ENCODE assay signal across 16 cellular contexts in genomic region chr12:80504389-80505153, GRCh38.
DNase-seq lines count a peak whose midpoint lies in the region; ATAC-seq and TF ChIP-seq lines count a peak whose summit lies in the region.
"Had no signal": no experiment of that assay in that cellular context is flagged by ENCODE, and none has a peak within 500 bp of the region (broad histone marks: within the 10 kb centered on the region; RNA-seq: fewer than 3 reads in every experiment).

No MANE protein-coding gene starts in this region.

- peaks cover 0 to 18% (median 15%) of the 10 kb centered on the region in 11 experiments; a peak in 10 of 22 replicates for H3K9me3 ChIP-seq in BLaER1 treated with 17β-estradiol and CSF1 and Interleukin-3, amounts not matched to agents 10 nM and 100 nM (replicated peaks in 1 of 11)
- H3K9me3 ChIP-seq in OCI-LY7 (ENCODE audit: low read length) = no peaks in the 10 kb centered on the region

- H3K27me3 Mint-ChIP-seq in activated naive CD4-positive, alpha-beta T cell treated with anti-CD3 and anti-CD28 coated beads for 36 hours (ENCODE audit: low read depth) = no peaks in the 10 kb centered on the region

- H3K9me3 Mint-ChIP-seq in activated naive CD4-positive, alpha-beta T cell treated with anti-CD3 and anti-CD28 coated beads for 36 hours = peaks cover 2% of the 10 kb centered on the region

- H2AFZ ChIP-seq in OCI-LY7 (ENCODE audit: low read length) = no peak overlapping the region
- H2AFZ ChIP-seq: parathyroid adenoma had no signal

- peaks cover 8 to 35% (median 12%) of the 10 kb centered on the region in 10 experiments; a peak in 18 of 20 replicates for H3K4me1 ChIP-seq in BLaER1 treated with 17β-estradiol and CSF1 and Interleukin-3, amounts not matched to agents 10 nM and 100 nM
- peaks cover 4% of the 10 kb centered on the region for H3K4me1 ChIP-seq in OCI-LY7 (ENCODE audit: insufficient read depth, low read length, poor library complexity, severe bottlenecking)
- H3K4me1 ChIP-seq: parathyroid adenoma had no signal

- intact Hi-C loops in OCI-LY7 (cut with micrococcal nuclease; ENCODE audit: unreplicated experiment) = no loop called here
- intact Hi-C loops in activated naive CD4-positive, alpha-beta T cell treated with anti-CD3 and anti-CD28 coated beads for 36 hours (cut with micrococcal nuclease) = no loop called here

- no peaks in the 10 kb centered on the region for H3K9me2 ChIP-seq in OCI-LY7 (ENCODE audit: insufficient read depth, low read length)

- CTCF ChIA-PET in OCI-LY7 (lab: Charles Lee; ENCODE audit: unreplicated experiment) = no interaction called here
- CTCF ChIA-PET in activated naive CD4-positive, alpha-beta T cell treated with anti-CD3 and anti-CD28 coated beads for 36 hours (lab: Charles Lee) = no interaction called here

- H3K27me3 ChIP-seq in BLaER1 treated with 17β-estradiol and CSF1 and Interleukin-3, amounts not matched to agents 10 nM and 100 nM = no peaks in the 10 kb centered on the region

- BruUV-seq in OCI-LY7 (replicated peaks; lab: Mats Ljungman, UMichigan) = no TSS peak

- peak; percentile 91 for ATAC-seq in GM19395 (IDR thresholded peaks at IDR 0.05; ENCODE audit: unreplicated experiment)
- peak; percentile 72 for ATAC-seq in HG03066 (IDR thresholded peaks at IDR 0.05; ENCODE audit: low read depth, unreplicated experiment)
- no peak for ATAC-seq in SK-N-SH treated with all-trans-retinoic acid at 6 μM for 48 hours
- ATAC-seq: activated CD4-positive, CD25-positive, alpha-beta regulatory T cell treated with anti-CD3 and anti-CD28 coated beads, Interleukin-2, amount 50 U/mL, for 24 hours had no signal

- no peak overlapping the region; a peak in 1 of 20 replicates for H3K4me3 ChIP-seq in BLaER1 treated with 17β-estradiol and CSF1 and Interleukin-3, amounts not matched to agents 10 nM and 100 nM
- H3K4me3 ChIP-seq in OCI-LY7 (ENCODE audit: low read depth, low read length, poor library complexity, severe bottlenecking) = no peak overlapping the region
- H3K4me3 ChIP-seq: coronary artery had no signal

- no peaks in the 10 kb centered on the region for H4K20me1 ChIP-seq in BLaER1 treated with 17β-estradiol and CSF1 and Interleukin-3, amounts not matched to agents 10 nM and 100 nM
- no peaks in the 10 kb centered on the region for H4K20me1 ChIP-seq in OCI-LY7 (ENCODE audit: insufficient read depth, low read length)

- peak overlapping the region in 10 of 11 experiments; percentile 6 to 71 (median 46); a peak in 17 of 22 replicates for H3K4me2 ChIP-seq in BLaER1 treated with 17β-estradiol and CSF1 and Interleukin-3, amounts not matched to agents 10 nM and 100 nM
- no peak overlapping the region for H3K4me2 ChIP-seq in OCI-LY7 (ENCODE audit: low read length)

- peak; percentile 18 for DNase-seq in OCI-LY7 (ENCODE audit: low spot score)
- no peak for DNase-seq in erythroblast (lab: John Stamatoyannopoulos, UW)
- no peak for DNase-seq in activated naive CD4-positive, alpha-beta T cell treated with anti-CD3 and anti-CD28 coated beads for 36 hours
- no peak for DNase-seq in NCI-H1417 (lab: John Stamatoyannopoulos, UW)
- DNase-seq: ACHN; mesendoderm; NCI-H187; NK-92 treated with Interleukin-12 subunit alpha and Interleukin-12 subunit beta, amount 100 ng/mL, for 24 hours; SW 1271 had no signal

- peak overlapping the region in 9 of 11 experiments; percentile 37 to 83 (median 71); a peak in 18 of 22 replicates for H3K27ac ChIP-seq in BLaER1 treated with 17β-estradiol and CSF1 and Interleukin-3, amounts not matched to agents 10 nM and 100 nM
- no peak overlapping the region for H3K27ac ChIP-seq in OCI-LY7 (ENCODE audit: low read depth, low read length, poor library complexity, severe bottlenecking)
- H3K27ac ChIP-seq: coronary artery, parathyroid adenoma had no signal

- no peak for TF ChIP-seq POLR2A in erythroblast (IDR thresholded peaks at IDR 0.05; ENCODE audit: low read length)

- no peak overlapping the region for H3K4me3 Mint-ChIP-seq in activated naive CD4-positive, alpha-beta T cell treated with anti-CD3 and anti-CD28 coated beads for 36 hours

- no peaks in the 10 kb centered on the region for H3K79me2 ChIP-seq in OCI-LY7 (ENCODE audit: insufficient read depth, low read depth, low read length)
- H3K79me2 ChIP-seq: parathyroid adenoma had no signal

- no peak overlapping the region for H3K27ac Mint-ChIP-seq in activated naive CD4-positive, alpha-beta T cell treated with anti-CD3 and anti-CD28 coated beads for 36 hours

- TF ChIP-seq CTCF in OCI-LY7 (conservative IDR thresholded peaks at IDR 0.05; ENCODE audit: low read length) = no peak

- no peaks in the 10 kb centered on the region for H3K4me1 Mint-ChIP-seq in activated naive CD4-positive, alpha-beta T cell treated with anti-CD3 and anti-CD28 coated beads for 36 hours (ENCODE audit: low read depth)

- no peaks in the 10 kb centered on the region for H3K36me3 Mint-ChIP-seq in activated naive CD4-positive, alpha-beta T cell treated with anti-CD3 and anti-CD28 coated beads for 36 hours (ENCODE audit: low read depth)

- H3K9ac ChIP-seq in BLaER1 treated with 17β-estradiol and CSF1 and Interleukin-3, amounts not matched to agents 10 nM and 100 nM = peak overlapping the region in 4 of 11 experiments; percentile 28 to 62 (median 33); a peak in 4 of 22 replicates
- H3K9ac ChIP-seq: parathyroid adenoma had no signal

- H3K36me3 ChIP-seq in BLaER1 treated with 17β-estradiol and CSF1 and Interleukin-3, amounts not matched to agents 10 nM and 100 nM = no peaks in the 10 kb centered on the region
- H3K36me3 ChIP-seq in OCI-LY7 (ENCODE audit: insufficient read depth, low read length) = no peaks in the 10 kb centered on the region

- POLR2A ChIA-PET in OCI-LY7 (lab: Charles Lee) = interaction anchor here (1.0 kb wide), 1 partner anchor 20 kb away, joined by 3 read pairs; no protein-coding TSS in a partner anchor

TF ChIP-seq in SK-N-SH treated with all-trans-retinoic acid at 6 μM for 48 hours, 23 proteins besides CTCF, POLR2A, EP300 and RAD21:
- TF ChIP-seq, protein P1, sequence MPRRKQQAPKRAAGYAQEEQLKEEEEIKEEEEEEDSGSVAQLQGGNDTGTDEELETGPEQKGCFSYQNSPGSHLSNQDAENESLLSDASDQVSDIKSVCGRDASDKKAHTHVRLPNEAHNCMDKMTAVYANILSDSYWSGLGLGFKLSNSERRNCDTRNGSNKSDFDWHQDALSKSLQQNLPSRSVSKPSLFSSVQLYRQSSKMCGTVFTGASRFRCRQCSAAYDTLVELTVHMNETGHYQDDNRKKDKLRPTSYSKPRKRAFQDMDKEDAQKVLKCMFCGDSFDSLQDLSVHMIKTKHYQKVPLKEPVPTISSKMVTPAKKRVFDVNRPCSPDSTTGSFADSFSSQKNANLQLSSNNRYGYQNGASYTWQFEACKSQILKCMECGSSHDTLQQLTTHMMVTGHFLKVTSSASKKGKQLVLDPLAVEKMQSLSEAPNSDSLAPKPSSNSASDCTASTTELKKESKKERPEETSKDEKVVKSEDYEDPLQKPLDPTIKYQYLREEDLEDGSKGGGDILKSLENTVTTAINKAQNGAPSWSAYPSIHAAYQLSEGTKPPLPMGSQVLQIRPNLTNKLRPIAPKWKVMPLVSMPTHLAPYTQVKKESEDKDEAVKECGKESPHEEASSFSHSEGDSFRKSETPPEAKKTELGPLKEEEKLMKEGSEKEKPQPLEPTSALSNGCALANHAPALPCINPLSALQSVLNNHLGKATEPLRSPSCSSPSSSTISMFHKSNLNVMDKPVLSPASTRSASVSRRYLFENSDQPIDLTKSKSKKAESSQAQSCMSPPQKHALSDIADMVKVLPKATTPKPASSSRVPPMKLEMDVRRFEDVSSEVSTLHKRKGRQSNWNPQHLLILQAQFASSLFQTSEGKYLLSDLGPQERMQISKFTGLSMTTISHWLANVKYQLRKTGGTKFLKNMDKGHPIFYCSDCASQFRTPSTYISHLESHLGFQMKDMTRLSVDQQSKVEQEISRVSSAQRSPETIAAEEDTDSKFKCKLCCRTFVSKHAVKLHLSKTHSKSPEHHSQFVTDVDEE (CRISPR knock-in tag; IDR thresholded peaks at IDR 0.05) = no peak
- no peak for TF ChIP-seq BACH2 (CRISPR knock-in tag; IDR thresholded peaks at IDR 0.05; ENCODE audit: borderline replicate concordance)
- no peak for TF ChIP-seq TCF4 (CRISPR knock-in tag; IDR thresholded peaks at IDR 0.05; ENCODE audit: borderline replicate concordance)
- TF ChIP-seq, protein P2, sequence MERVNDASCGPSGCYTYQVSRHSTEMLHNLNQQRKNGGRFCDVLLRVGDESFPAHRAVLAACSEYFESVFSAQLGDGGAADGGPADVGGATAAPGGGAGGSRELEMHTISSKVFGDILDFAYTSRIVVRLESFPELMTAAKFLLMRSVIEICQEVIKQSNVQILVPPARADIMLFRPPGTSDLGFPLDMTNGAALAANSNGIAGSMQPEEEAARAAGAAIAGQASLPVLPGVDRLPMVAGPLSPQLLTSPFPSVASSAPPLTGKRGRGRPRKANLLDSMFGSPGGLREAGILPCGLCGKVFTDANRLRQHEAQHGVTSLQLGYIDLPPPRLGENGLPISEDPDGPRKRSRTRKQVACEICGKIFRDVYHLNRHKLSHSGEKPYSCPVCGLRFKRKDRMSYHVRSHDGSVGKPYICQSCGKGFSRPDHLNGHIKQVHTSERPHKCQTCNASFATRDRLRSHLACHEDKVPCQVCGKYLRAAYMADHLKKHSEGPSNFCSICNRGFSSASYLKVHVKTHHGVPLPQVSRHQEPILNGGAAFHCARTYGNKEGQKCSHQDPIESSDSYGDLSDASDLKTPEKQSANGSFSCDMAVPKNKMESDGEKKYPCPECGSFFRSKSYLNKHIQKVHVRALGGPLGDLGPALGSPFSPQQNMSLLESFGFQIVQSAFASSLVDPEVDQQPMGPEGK (CRISPR knock-in tag; IDR thresholded peaks at IDR 0.05; ENCODE audit: borderline replicate concordance) = no peak
- TF ChIP-seq ARNTL (CRISPR knock-in tag; IDR thresholded peaks at IDR 0.05; ENCODE audit: borderline replicate concordance, low read depth) = no peak
- no peak for TF ChIP-seq PPARA (CRISPR knock-in tag; IDR thresholded peaks at IDR 0.05; ENCODE audit: borderline replicate concordance)
